In the genomic region with DNA sequence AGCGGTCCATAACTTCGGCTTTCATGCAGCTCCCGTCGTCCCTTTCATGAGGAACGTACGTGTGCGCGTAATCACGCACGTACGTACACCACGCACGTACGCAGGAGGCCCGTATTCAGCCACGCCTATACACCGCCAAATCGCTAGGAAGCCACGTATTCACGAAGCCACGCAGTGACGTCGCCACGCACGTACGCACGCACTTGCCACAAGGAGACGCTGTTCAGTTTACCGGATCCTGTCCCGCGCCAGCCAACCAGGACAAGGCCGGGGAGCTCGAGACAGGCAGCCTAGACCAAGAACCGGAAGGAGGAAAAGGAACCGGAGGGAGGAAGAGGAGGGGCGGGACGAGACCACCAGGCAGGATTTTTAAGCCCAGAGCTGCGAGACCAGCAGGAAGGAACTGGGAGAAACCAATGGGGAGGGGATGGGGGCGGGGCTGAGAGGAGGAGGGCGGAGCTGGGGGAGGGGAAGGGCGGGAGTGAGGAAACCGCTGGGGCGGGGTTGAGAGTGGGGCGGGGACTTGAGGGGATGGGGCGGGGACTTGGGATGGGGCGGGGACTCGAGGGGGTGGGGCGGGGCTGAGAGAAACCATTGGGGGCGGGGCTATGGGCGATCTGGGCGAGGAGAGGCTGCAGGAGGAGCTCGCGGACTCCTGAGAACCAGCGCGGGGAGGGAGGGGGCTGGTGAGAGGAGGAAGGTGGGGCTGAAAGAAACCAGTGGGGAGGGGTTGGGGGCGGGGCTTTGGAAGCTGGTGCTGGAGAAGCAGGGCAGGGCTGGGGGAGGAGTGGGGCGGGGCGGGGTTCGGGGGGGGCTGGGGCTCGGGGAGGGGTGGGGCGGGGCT, we compare ENCODE assay signal across 8 cellular contexts. TPM values are rescaled to one million over a fixed set of nuclear protein-coding genes. Genes with fewer than 3 reads are reported as not detected.
DNase-seq lines count a peak whose midpoint lies in the region; ATAC-seq and TF ChIP-seq lines count a peak whose summit lies in the region.

EOLA2 (minus strand) TSS at position 65 of the 844 bp plus-strand sequence. CDS start 4,617 bp downstream, outside the sequence.

- peaks cover 5% of the 10 kb centered on the region for H3K4me1 Mint-ChIP-seq in activated naive CD8-positive, alpha-beta T cell treated with anti-CD3 and anti-CD28 coated beads, Interleukin-2, amount 50 U/mL, for 24 hours

- 37 to 63% (median 39%) methylated on average over 50 to 59 of the region's 61 CpGs for WGBS in ovary, 3 donors
- 2% methylated on average over 18 of the region's 61 CpGs; no CpG with 5 or more reads in 1 of the 2 donors for WGBS in thyroid gland, 2 donors

- H3K4me1 ChIP-seq in ovary (ENCODE audit: insufficient read depth) (no peaks in the 10 kb centered on the region), thyroid gland (no peaks in the 10 kb centered on the region)

- peak; percentile 90 for TF ChIP-seq EP300 in ovary (IDR thresholded peaks at IDR 0.05)

- H3K9me3 ChIP-seq in ovary (no peaks in the 10 kb centered on the region), thyroid gland (no peaks in the 10 kb centered on the region)

- DNase-seq in NCI-H1417 treated with DMSO at 0.1 percent for 48 hours (lab: John Stamatoyannopoulos, UW) = peak; percentile 55
- DNase-seq in SW480 (ENCODE audit: low spot score) = peak; percentile 97
- peak; percentile 86 for DNase-seq in activated naive CD8-positive, alpha-beta T cell treated with anti-CD3 and anti-CD28 coated beads, Interleukin-2, amount 50 U/mL, for 24 hours
- DNase-seq in Right ventricle myocardium inferior (ENCODE audit: missing footprints) = peak; percentile 97
- peak; percentile 92 to 96 (median 95) for DNase-seq in ovary
- DNase-seq in thyroid gland = peak; percentile 95

- H3K27ac ChIP-seq in ovary (peak within 1 kb of the TSS; percentile 76 to 93), thyroid gland (peak within 1 kb of the TSS; percentile 79 to 95 (median 85))

- peak; percentile 45 for TF ChIP-seq CTCF in GM12872 (IDR thresholded peaks at IDR 0.05; ENCODE audit: insufficient read depth, low read depth, low read length)
- TF ChIP-seq CTCF in ovary (IDR thresholded peaks at IDR 0.05) = peak; percentile 39 to 81 (median 58)
- peak in 4 of 6 experiments; percentile 46 to 59 (median 52) for TF ChIP-seq CTCF in thyroid gland (IDR thresholded peaks at IDR 0.05)

- no peaks in the 10 kb centered on the region for H3K9me3 Mint-ChIP-seq in activated naive CD8-positive, alpha-beta T cell treated with anti-CD3 and anti-CD28 coated beads, Interleukin-2, amount 50 U/mL, for 24 hours

- no peaks in the 10 kb centered on the region for H3K27me3 ChIP-seq in ovary
- no peaks in the 10 kb centered on the region for H3K27me3 ChIP-seq in thyroid gland

- ATAC-seq in HG02798 (IDR thresholded peaks at IDR 0.05; ENCODE audit: poor library complexity, unreplicated experiment) = peak; percentile 73
- ATAC-seq in activated naive CD8-positive, alpha-beta T cell treated with anti-CD3 and anti-CD28 coated beads, Interleukin-2, amount 50 U/mL, for 24 hours = peak; percentile 77
- ATAC-seq in Right ventricle myocardium inferior = peak; percentile 67

- H3K4me3 Mint-ChIP-seq in activated naive CD8-positive, alpha-beta T cell treated with anti-CD3 and anti-CD28 coated beads, Interleukin-2, amount 50 U/mL, for 24 hours = peak within 1 kb of the TSS; percentile 85

- intact Hi-C loops in Right ventricle myocardium inferior (cut with DNase I) = no loop called here
- intact Hi-C loops in ovary (cut with DNase I) = no loop called here
- intact Hi-C loops in thyroid gland (cut with DNase I) = no loop called here

- TF ChIP-seq POLR2A in ovary (IDR thresholded peaks at IDR 0.05) (peak; percentile 55), thyroid gland (IDR thresholded peaks at IDR 0.05) (peak in 1 of 2 donors; percentile 70)

- H3K36me3 Mint-ChIP-seq in activated naive CD8-positive, alpha-beta T cell treated with anti-CD3 and anti-CD28 coated beads, Interleukin-2, amount 50 U/mL, for 24 hours (ENCODE audit: low read depth) = no peaks in the 10 kb centered on the region

- H3K27ac Mint-ChIP-seq in activated naive CD8-positive, alpha-beta T cell treated with anti-CD3 and anti-CD28 coated beads, Interleukin-2, amount 50 U/mL, for 24 hours = peak within 1 kb of the TSS; percentile 97

- H3K4me3 ChIP-seq in ovary (peak within 1 kb of the TSS; percentile 61), thyroid gland (replicated peaks in 1 of 3) (peak within 1 kb of the TSS; percentile 42 to 70 (median 51))

- no peaks in the 10 kb centered on the region for H3K27me3 Mint-ChIP-seq in activated naive CD8-positive, alpha-beta T cell treated with anti-CD3 and anti-CD28 coated beads, Interleukin-2, amount 50 U/mL, for 24 hours

- no peaks in the 10 kb centered on the region for H3K36me3 ChIP-seq in ovary
- no peaks in the 10 kb centered on the region for H3K36me3 ChIP-seq in thyroid gland

RNA-seq across cellular contexts. Expression of gene EOLA2, which starts in this region (rescaled TPM):
- total RNA-seq in Right ventricle myocardium inferior (20.7 TPM), ovary (10 to 100 TPM; 23.0 to 37.9 (median 32.5) TPM), thyroid gland (10 to 100 TPM; 21.2 to 28.2 (median 25.9) TPM)
- polyA plus RNA-seq in ovary = 10 to 100 TPM; 16.4 to 23.7 TPM

Comparison
In these comparisons a context has a peak if more than half of its experiments do, and no peak if none do; other contexts are left out.
1. Peak in every context shown above with its lines: DNase-seq, ATAC-seq, H3K4me3 ChIP-seq and H3K27ac ChIP-seq.